8 cellular contexts compared by ENCODE assay signal in genomic region chr20:45971675-45972499, GRCh38. TPM values are rescaled to one million over a fixed set of nuclear protein-coding genes. Genes with fewer than 3 reads are reported as not detected.
DNase-seq lines count a peak whose midpoint lies in the region; ATAC-seq and TF ChIP-seq lines count a peak whose summit lies in the region.

TSS of gene ZNF335 (minus strand) at chr20:45972203. CDS start at chr20:45971410, 793 bp downstream.

- H3K27me3 Mint-ChIP-seq in activated naive CD8-positive, alpha-beta T cell = no peaks in the 10 kb centered on the region

- H3K9me3 ChIP-seq in osteoblast (ENCODE audit: low read depth, low read length) = no peaks in the 10 kb centered on the region
- H3K9me3 ChIP-seq in thoracic aorta = no peaks in the 10 kb centered on the region

- H3K4me1 Mint-ChIP-seq in activated naive CD8-positive, alpha-beta T cell (ENCODE audit: low read depth) = peaks cover 17% of the 10 kb centered on the region

- TF ChIP-seq CTCF in osteoblast (IDR thresholded peaks at IDR 0.05; ENCODE audit: extremely low read depth, low read depth, low read length) (no peak), thoracic aorta (IDR thresholded peaks at IDR 0.05) (peak; percentile 45)

- DNase-seq in NCI-H1105 (lab: John Stamatoyannopoulos, UW) = peak; percentile 92
- DNase-seq in SKM-1 treated with dmso at 0.1 percent for 144 hours (lab: John Stamatoyannopoulos, UW; ENCODE audit: unreplicated experiment) = peak; percentile 88
- DNase-seq in glomerular visceral epithelial cell (ENCODE audit: extremely low spot score) = peak; percentile 98
- DNase-seq in osteoblast (ENCODE audit: insufficient read length, low spot score, missing footprints) = peak; percentile 98
- peak; percentile 78 for DNase-seq in thoracic aorta (ENCODE audit: low spot score)

- peak within 1 kb of the TSS; percentile 99 for H3K27ac Mint-ChIP-seq in activated naive CD8-positive, alpha-beta T cell

- H3K36me3 ChIP-seq in osteoblast (ENCODE audit: insufficient read depth, low read length) (peaks cover 15% of the 10 kb centered on the region), thoracic aorta (peaks cover 26% of the 10 kb centered on the region)

- H3K4me1 ChIP-seq in osteoblast (ENCODE audit: insufficient read depth, low read length) (peaks cover 35% of the 10 kb centered on the region), thoracic aorta (ENCODE audit: control insufficient read depth in 1 of 2, low read depth in 2 of 2) (peaks cover 19 to 21% of the 10 kb centered on the region in 2 donors)

- H2AFZ ChIP-seq in osteoblast (ENCODE audit: low read length) = peak within 1 kb of the TSS; percentile 97

- peak within 1 kb of the TSS; percentile 99 for H3K4me3 Mint-ChIP-seq in activated naive CD8-positive, alpha-beta T cell

- peak within 1 kb of the TSS; percentile 97 for H3K4me2 ChIP-seq in osteoblast (ENCODE audit: insufficient read depth, low read length)

- peak; percentile 72 for ATAC-seq in HG02623 (IDR thresholded peaks at IDR 0.05; ENCODE audit: unreplicated experiment)
- peak; percentile 95 for ATAC-seq in thoracic aorta (ENCODE audit: insufficient number of reproducible peaks, low FRiP score, low read depth)

- H3K9me3 Mint-ChIP-seq in activated naive CD8-positive, alpha-beta T cell (ENCODE audit: low read depth) = no peaks in the 10 kb centered on the region

- peaks cover 36% of the 10 kb centered on the region for H3K79me2 ChIP-seq in osteoblast (ENCODE audit: insufficient read depth, low read length)

- H4K20me1 ChIP-seq in osteoblast (ENCODE audit: insufficient read depth, low read length) = peaks cover 30% of the 10 kb centered on the region

- peak; percentile 46 for TF ChIP-seq POLR2A in GM10847 (IDR thresholded peaks at IDR 0.05; ENCODE audit: extremely low read depth, insufficient read length)

- peaks cover 3% of the 10 kb centered on the region for H3K36me3 Mint-ChIP-seq in activated naive CD8-positive, alpha-beta T cell

- H3K4me3 ChIP-seq in osteoblast (ENCODE audit: insufficient read depth, low read length) = peak within 1 kb of the TSS; percentile 91
- H3K4me3 ChIP-seq in thoracic aorta = peak within 1 kb of the TSS; percentile 96

- H3K27me3 ChIP-seq in osteoblast (ENCODE audit: insufficient read depth, low read length) (no peaks in the 10 kb centered on the region), thoracic aorta (replicated peaks; ENCODE audit: insufficient read depth) (no peaks in the 10 kb centered on the region)

- H3K27ac ChIP-seq in osteoblast (ENCODE audit: low read depth, low read length) = peak within 1 kb of the TSS; percentile 100
- H3K27ac ChIP-seq in thoracic aorta = peak within 1 kb of the TSS; percentile 97 to 99

RNA-seq across cellular contexts. Expression of gene ZNF335, which starts in this region (rescaled TPM):
- 18.3 and 20.3 TPM in 2 replicates for total RNA-seq in osteoblast
- total RNA-seq in thoracic aorta = 10 to 100 TPM; 28.8 to 30.1 TPM

Comparison
In these comparisons a context has a peak if more than half of its experiments do, and no peak if none do; other contexts are left out.
1. Peak in every context shown above with its lines: DNase-seq, ATAC-seq, H3K4me3 ChIP-seq and H3K27ac ChIP-seq.